In genomic region chrX:41389311-41389888, GRCh38 we compare ENCODE assay signal across 1 cellular context.
TF ChIP-seq lines count a peak whose summit lies in the region.

No MANE protein-coding gene starts in this region.

TF ChIP-seq in HepG2, 621 proteins besides CTCF, POLR2A, EP300 and RAD21 (continued from another document):
- TF ChIP-seq E2F1 (CRISPR knock-in tag; IDR thresholded peaks at IDR 0.05) (no peak), UBTF (CRISPR knock-in tag; IDR thresholded peaks at IDR 0.05) (no peak), ZNF282 (IDR thresholded peaks at IDR 0.05; ENCODE audit: partially characterized antibody) (no peak), U2AF2 (IDR thresholded peaks at IDR 0.05; ENCODE audit: low read depth, low read length) (no peak), HOMEZ (CRISPR knock-in tag; IDR thresholded peaks at IDR 0.05; ENCODE audit: low read depth) (no peak), HOXD1 (CRISPR knock-in tag; IDR thresholded peaks at IDR 0.05) (no peak), GMEB1 (CRISPR knock-in tag; IDR thresholded peaks at IDR 0.05; ENCODE audit: borderline replicate concordance) (no peak), PREB (CRISPR knock-in tag; IDR thresholded peaks at IDR 0.05) (no peak), RCOR2 (CRISPR knock-in tag; IDR thresholded peaks at IDR 0.05) (no peak), ZNF615 (CRISPR knock-in tag; IDR thresholded peaks at IDR 0.05; ENCODE audit: borderline replicate concordance) (no peak), TMF1 (CRISPR knock-in tag; IDR thresholded peaks at IDR 0.05; ENCODE audit: low read depth) (no peak), SALL1 (CRISPR knock-in tag; IDR thresholded peaks at IDR 0.05) (no peak), ZFP36L2 (CRISPR knock-in tag; IDR thresholded peaks at IDR 0.05) (no peak), MEF2D (CRISPR knock-in tag; IDR thresholded peaks at IDR 0.05) (no peak), ZNF7 (CRISPR knock-in tag; IDR thresholded peaks at IDR 0.05) (no peak), IRF1 (CRISPR knock-in tag; IDR thresholded peaks at IDR 0.05; ENCODE audit: low read depth) (no peak), BCLAF1 (IDR thresholded peaks at IDR 0.05) (no peak)
